Comparison of ENCODE assay signal across 18 cellular contexts in genomic region chr1:207845109-207845508, GRCh38.
DNase-seq lines count a peak whose midpoint lies in the region; ATAC-seq and TF ChIP-seq lines count a peak whose summit lies in the region.
"Had no signal": no experiment of that assay in that cellular context is flagged by ENCODE, and none has a peak within 500 bp of the region (broad histone marks: within the 10 kb centered on the region; RNA-seq: fewer than 3 reads in every experiment).

No MANE protein-coding gene starts in this region.

- no peaks in the 10 kb centered on the region for H3K9me3 ChIP-seq in mammary epithelial cell (replicated peaks; ENCODE audit: insufficient read depth, low read length)
- H3K9me3 ChIP-seq in esophagus (ENCODE audit: control insufficient read depth in 2 of 2, insufficient read depth in 1 of 2, low read depth in 1 of 2, low read length in 1 of 2) = no peaks in the 10 kb centered on the region
- no peaks in the 10 kb centered on the region for H3K9me3 ChIP-seq in naive thymus-derived CD4-positive, alpha-beta T cell (ENCODE audit: control insufficient read depth in 2 of 3, low read length in 3 of 3)
- no peaks in the 10 kb centered on the region for H3K9me3 ChIP-seq in upper lobe of left lung
- H3K9me3 ChIP-seq: transverse colon had no signal

- H3K27me3 ChIP-seq in mammary epithelial cell (ENCODE audit: insufficient read depth, low read length) (no peaks in the 10 kb centered on the region), esophagus (ENCODE audit: control insufficient read depth in 1 of 2, insufficient read depth in 2 of 2, low read length in 2 of 2) (no peaks in the 10 kb centered on the region), upper lobe of left lung (no peaks in the 10 kb centered on the region)
- H3K27me3 ChIP-seq in naive thymus-derived CD4-positive, alpha-beta T cell (ENCODE audit: control insufficient read depth in 2 of 2, insufficient read depth in 2 of 2, low read length in 2 of 2) = no peaks in the 10 kb centered on the region
- H3K27me3 ChIP-seq: cardiac muscle cell, transverse colon had no signal

- H3K27me3 Mint-ChIP-seq in MCF 10A (ENCODE audit: insufficient read depth, unreplicated experiment) = no peaks in the 10 kb centered on the region
- H3K27me3 Mint-ChIP-seq in naive thymus-derived CD4-positive, alpha-beta T cell = no peaks in the 10 kb centered on the region
- no peaks in the 10 kb centered on the region for H3K27me3 Mint-ChIP-seq in activated CD4-positive, alpha-beta T cell treated with anti-CD3 and anti-CD28 coated beads for 36 hours

- no peak for ATAC-seq in naive thymus-derived CD4-positive, alpha-beta T cell
- ATAC-seq in upper lobe of left lung (ENCODE audit: low FRiP score in 2 of 2) (no peak), HG03442 (IDR thresholded peaks at IDR 0.05; ENCODE audit: unreplicated experiment) (no peak)
- no peak for ATAC-seq in activated CD4-positive, alpha-beta T cell treated with anti-CD3 and anti-CD28 coated beads for 36 hours
- ATAC-seq: activated CD8-positive, alpha-beta T cell treated with anti-CD3 and anti-CD28 coated beads, Interleukin-2, amount 10 ng/mL, durations not matched to agents 7 days and 5 days; SK-N-SH treated with all-trans-retinoic acid at 6 μM for 48 hours had no signal

- no peak overlapping the region for H3K9ac ChIP-seq in mammary epithelial cell (ENCODE audit: insufficient read depth, low read length)

- POLR2A ChIA-PET in MCF 10A (lab: Yijun Ruan, JAX) = interaction anchor here (1.4 to 2.1 kb wide), 2 partner anchors 15 to 23 kb away, joined by 11 to 16 read pairs; no protein-coding TSS in a partner anchor
- POLR2A ChIA-PET in naive thymus-derived CD4-positive, alpha-beta T cell (lab: Charles Lee) = no interaction called here
- POLR2A ChIA-PET in activated CD4-positive, alpha-beta T cell treated with anti-CD3 and anti-CD28 coated beads for 36 hours (lab: Charles Lee) = no interaction called here

- H3K4me2 ChIP-seq in mammary epithelial cell (ENCODE audit: insufficient read depth, low read depth, low read length) = no peak overlapping the region

- in situ Hi-C loops in mammary epithelial cell (cut with MboI; ENCODE audit: low sequenced_read_pairs in 2 of 2) = no loop called here

- no peaks in the 10 kb centered on the region for H4K20me1 ChIP-seq in mammary epithelial cell (ENCODE audit: insufficient read depth, low read length)

- peaks cover 21% of the 10 kb centered on the region for H3K36me3 Mint-ChIP-seq in MCF 10A (ENCODE audit: insufficient read depth, unreplicated experiment)
- peaks cover 0 to 19% (median 14%) of the 10 kb centered on the region in 5 donors for H3K36me3 Mint-ChIP-seq in naive thymus-derived CD4-positive, alpha-beta T cell
- H3K36me3 Mint-ChIP-seq in activated CD4-positive, alpha-beta T cell treated with anti-CD3 and anti-CD28 coated beads for 36 hours (ENCODE audit: low read depth) = peaks cover 19% of the 10 kb centered on the region

- CTCF ChIA-PET in MCF 10A (lab: Yijun Ruan, JAX) (interaction anchor here (1.0 to 2.1 kb wide), 6 partner anchors 15 to 153 kb away, joined by 3 to 13 read pairs (median 6); no protein-coding TSS in a partner anchor), mammary epithelial cell (lab: Charles Lee; ENCODE audit: low non-redundant PET) (no interaction called here)
- CTCF ChIA-PET in naive thymus-derived CD4-positive, alpha-beta T cell (lab: Charles Lee) = interaction anchor here (2.1 kb wide), 1 partner anchor 16 kb away, joined by 6 read pairs; no protein-coding TSS in a partner anchor
- CTCF ChIA-PET in activated CD4-positive, alpha-beta T cell treated with anti-CD3 and anti-CD28 coated beads for 36 hours (lab: Charles Lee) = no interaction called here

- H3K4me1 Mint-ChIP-seq in MCF 10A (ENCODE audit: insufficient read depth, unreplicated experiment) = peaks cover 64% of the 10 kb centered on the region
- H3K4me1 Mint-ChIP-seq in naive thymus-derived CD4-positive, alpha-beta T cell = peaks cover 57 to 96% (median 85%) of the 10 kb centered on the region in 7 donors
- peaks cover 51% of the 10 kb centered on the region for H3K4me1 Mint-ChIP-seq in activated CD4-positive, alpha-beta T cell treated with anti-CD3 and anti-CD28 coated beads for 36 hours

- dilution Hi-C loops in mammary epithelial cell (cut with HindIII; ENCODE audit: low sequenced_read_pairs) = no loop called here

- H3K4me3 ChIP-seq in mammary epithelial cell (replicated peaks in 1 of 3; ENCODE audit: insufficient read depth in 1 of 3, low read depth in 2 of 3, low read length in 3 of 3) (no peak overlapping the region), esophagus (ENCODE audit: low read depth in 1 of 2, low read length in 2 of 2) (no peak overlapping the region), upper lobe of left lung (no peak overlapping the region)
- no peak overlapping the region for H3K4me3 ChIP-seq in naive thymus-derived CD4-positive, alpha-beta T cell (ENCODE audit: low read length)
- H3K4me3 ChIP-seq: cardiac muscle cell, transverse colon had no signal

- no peak for TF ChIP-seq EP300 in upper lobe of left lung (IDR thresholded peaks at IDR 0.05)

- H3K4me3 Mint-ChIP-seq in MCF 10A (ENCODE audit: unreplicated experiment) = no peak overlapping the region
- H3K4me3 Mint-ChIP-seq in naive thymus-derived CD4-positive, alpha-beta T cell = peak overlapping the region in 1 of 10 donors; percentile 2
- no peak overlapping the region for H3K4me3 Mint-ChIP-seq in activated CD4-positive, alpha-beta T cell treated with anti-CD3 and anti-CD28 coated beads for 36 hours
- H3K4me3 Mint-ChIP-seq: activated CD8-positive, alpha-beta T cell treated with anti-CD3 and anti-CD28 coated beads, Interleukin-2, amount 10 ng/mL, durations not matched to agents 7 days and 5 days had no signal

- TF ChIP-seq CTCF in MCF 10A (IDR thresholded peaks at IDR 0.05; ENCODE audit: unreplicated experiment) = no peak
- no peak for TF ChIP-seq CTCF in mammary epithelial cell (conservative IDR thresholded peaks at IDR 0.05 in 1 of 2, IDR thresholded peaks at IDR 0.05 in 1 of 2; ENCODE audit: extremely low read depth in 1 of 2, insufficient read depth in 1 of 2, low read depth in 1 of 2, low read length in 2 of 2)
- TF ChIP-seq CTCF in upper lobe of left lung (IDR thresholded peaks at IDR 0.05) = no peak

- BruUV-seq in MCF 10A (replicated peaks; lab: Mats Ljungman, UMichigan) = no TSS peak
- no TSS peak for BruUV-seq in mammary epithelial cell (replicated peaks; lab: Mats Ljungman, UMichigan)

- no peak for TF ChIP-seq POLR2A in upper lobe of left lung (IDR thresholded peaks at IDR 0.05)

- H3K36me3 ChIP-seq in mammary epithelial cell (ENCODE audit: insufficient read depth, low read length) (peaks cover 7% of the 10 kb centered on the region), esophagus (ENCODE audit: control insufficient read depth in 2 of 2, insufficient read depth in 2 of 2, low read length in 1 of 2) (peaks cover 3 to 7% of the 10 kb centered on the region in 2 donors), upper lobe of left lung (peaks cover 0 to 12% (median 0%) of the 10 kb centered on the region in 4 donors)
- H3K36me3 ChIP-seq in naive thymus-derived CD4-positive, alpha-beta T cell (ENCODE audit: control insufficient read depth in 2 of 3, insufficient read depth in 3 of 3, low read length in 3 of 3) = peaks cover 0 to 27% (median 0%) of the 10 kb centered on the region in 3 experiments
- H3K36me3 ChIP-seq: cardiac muscle cell, transverse colon had no signal

- H2AFZ ChIP-seq in mammary epithelial cell (ENCODE audit: low read depth, low read length) = no peak overlapping the region

- H3K4me1 ChIP-seq in mammary epithelial cell (ENCODE audit: insufficient read depth, low read length) = peaks cover 42% of the 10 kb centered on the region
- peaks cover 6 to 15% of the 10 kb centered on the region in 2 donors for H3K4me1 ChIP-seq in esophagus (ENCODE audit: control insufficient read depth in 2 of 2, insufficient read depth in 2 of 2, low read length in 1 of 2)
- H3K4me1 ChIP-seq in naive thymus-derived CD4-positive, alpha-beta T cell (ENCODE audit: control insufficient read depth in 2 of 2, insufficient read depth in 2 of 2, low read length in 2 of 2) = peaks cover 19 to 54% of the 10 kb centered on the region in 2 donors
- H3K4me1 ChIP-seq in upper lobe of left lung = peaks cover 46 to 64% (median 56%) of the 10 kb centered on the region in 4 donors

- no peaks in the 10 kb centered on the region for H3K9me3 Mint-ChIP-seq in MCF 10A (ENCODE audit: unreplicated experiment)
- H3K9me3 Mint-ChIP-seq in naive thymus-derived CD4-positive, alpha-beta T cell = no peaks in the 10 kb centered on the region
- no peaks in the 10 kb centered on the region for H3K9me3 Mint-ChIP-seq in activated CD4-positive, alpha-beta T cell treated with anti-CD3 and anti-CD28 coated beads for 36 hours (ENCODE audit: low read depth)

- WGBS in mammary epithelial cell (ENCODE audit: low coverage, missing lambda C conversion rate) = 38% methylated on average over 4 of the region's 6 CpGs
- 62 to 67% methylated on average over 6 of the region's 6 CpGs for WGBS in esophagus, 2 donors
- 76 to 85% methylated on average over 3 to 6 of the region's 6 CpGs for WGBS in upper lobe of left lung, 2 donors

- intact Hi-C loops in MCF 10A (cut with micrococcal nuclease) (no loop called here), mammary epithelial cell (cut with micrococcal nuclease) (no loop called here)
- intact Hi-C loops in naive thymus-derived CD4-positive, alpha-beta T cell (cut with micrococcal nuclease) = no loop called here
- intact Hi-C loops in activated CD4-positive, alpha-beta T cell treated with anti-CD3 and anti-CD28 coated beads for 36 hours (cut with DNase I, micrococcal nuclease) = no loop called here

- H3K27ac ChIP-seq in mammary epithelial cell (ENCODE audit: insufficient read depth, low read depth, low read length) (no peak overlapping the region), esophagus (ENCODE audit: low read depth in 2 of 2, low read length in 1 of 2) (peak overlapping the region; percentile 6 to 37), upper lobe of left lung (peak overlapping the region; percentile 1 to 67 (median 59))
- no peak overlapping the region for H3K27ac ChIP-seq in naive thymus-derived CD4-positive, alpha-beta T cell (ENCODE audit: low read depth, low read length)
- H3K27ac ChIP-seq: cardiac muscle cell had no signal

- peak overlapping the region; percentile 94 for H3K27ac Mint-ChIP-seq in MCF 10A (ENCODE audit: low read depth, unreplicated experiment)
- peak overlapping the region in 7 of 9 donors; percentile 49 to 85 (median 56) for H3K27ac Mint-ChIP-seq in naive thymus-derived CD4-positive, alpha-beta T cell
- H3K27ac Mint-ChIP-seq in activated CD4-positive, alpha-beta T cell treated with anti-CD3 and anti-CD28 coated beads for 36 hours = no peak overlapping the region
- H3K27ac Mint-ChIP-seq: activated CD8-positive, alpha-beta T cell treated with anti-CD3 and anti-CD28 coated beads, Interleukin-2, amount 10 ng/mL, durations not matched to agents 7 days and 5 days had no signal

- DNase-seq in MCF 10A (ENCODE audit: unreplicated experiment) = no peak
- DNase-seq in mammary epithelial cell = no peak
- no peak for DNase-seq in naive thymus-derived CD4-positive, alpha-beta T cell
- DNase-seq in upper lobe of left lung = no peak
- no peak for DNase-seq in activated CD4-positive, alpha-beta T cell treated with anti-CD3 and anti-CD28 coated beads for 36 hours
- DNase-seq in HuH-7.5 (ENCODE audit: low spot score) = no peak
- DNase-seq: activated CD8-positive, alpha-beta T cell treated with anti-CD3 and anti-CD28 coated beads, Interleukin-2, amount 10 ng/mL, durations not matched to agents 7 days and 5 days; activated naive CD4-positive, alpha-beta T cell treated with anti-CD3 and anti-CD28 coated beads, Interleukin-2, amount 50 U/mL, for 16 hours; DMS153; kidney glomerular epithelial cell; NCI-H187; NCI-H510A; stimulated activated CD4-positive, alpha-beta T cell treated with anti-CD3 and anti-CD28 coated beads, Interleukin-2, amount 100 ng/mL, for 24 hours; transverse colon had no signal

- H3K79me2 ChIP-seq in mammary epithelial cell (ENCODE audit: insufficient read depth, low read length) = peaks cover 73% of the 10 kb centered on the region

Comparison
In these comparisons a context has a peak if more than half of its experiments do, and no peak if none do; other contexts are left out.
1. CTCF ChIA-PET loops: an anchor here in MCF 10A (1.0 to 2.1 kb wide) and naive thymus-derived CD4-positive, alpha-beta T cell (2.1 kb wide); none called in mammary epithelial cell and activated CD4-positive, alpha-beta T cell treated with anti-CD3 and anti-CD28 coated beads for 36 hours.
2. H3K27ac ChIP-seq: peak in esophagus (2 of 2) and upper lobe of left lung (4 of 4); none in mammary epithelial cell (single experiment) and naive thymus-derived CD4-positive, alpha-beta T cell (single experiment).